In genomic region chr4:181143241-181143854, GRCh38 we compare ENCODE assay signal across 8 cellular contexts.
DNase-seq lines count a peak whose midpoint lies in the region; ATAC-seq and TF ChIP-seq lines count a peak whose summit lies in the region.

No MANE protein-coding gene starts in this region.

- CTCF ChIA-PET in Calu3 (lab: Charles Lee): interaction anchor here (0.7 to 1.3 kb wide), 2 partner anchors 278 to 385 kb away, joined by 3 to 12 read pairs; no protein-coding TSS in a partner anchor

- ATAC-seq in GM19372 (IDR thresholded peaks at IDR 0.05; ENCODE audit: low read depth, unreplicated experiment) (peak; percentile 90), HG03432 (IDR thresholded peaks at IDR 0.05; ENCODE audit: unreplicated experiment) (peak; percentile 92), natural killer cell (peak; percentile 34 to 61 (median 52))
- ATAC-seq in stimulated activated naive B cell treated with anti-CD40 and anti-IgM and Interleukin-4, amounts not matched to agents 10 μg/mL and 1 μg/mL and 100 μg/mL, for 72 hours (replicated peaks): peak; percentile 72 to 75

- H3K4me1 Mint-ChIP-seq in Calu3 (ENCODE audit: low read depth, unreplicated experiment) (no peaks in the 10 kb centered on the region), natural killer cell (no peaks in the 10 kb centered on the region)
- H3K4me1 Mint-ChIP-seq in stimulated activated naive B cell treated with anti-CD40 and anti-IgM and Interleukin-4, amounts not matched to agents 10 μg/mL and 1 μg/mL and 100 μg/mL, for 72 hours: no peaks in the 10 kb centered on the region

- H3K9me3 Mint-ChIP-seq in Calu3 (ENCODE audit: low read depth, unreplicated experiment): peaks cover 3% of the 10 kb centered on the region
- no peaks in the 10 kb centered on the region for H3K9me3 Mint-ChIP-seq in natural killer cell
- H3K9me3 Mint-ChIP-seq in stimulated activated naive B cell treated with anti-CD40 and anti-IgM and Interleukin-4, amounts not matched to agents 10 μg/mL and 1 μg/mL and 100 μg/mL, for 72 hours: no peaks in the 10 kb centered on the region

- H3K4me3 Mint-ChIP-seq in Calu3 (ENCODE audit: low read depth, unreplicated experiment) (no peak overlapping the region), natural killer cell (no peak overlapping the region)
- H3K4me3 Mint-ChIP-seq in stimulated activated naive B cell treated with anti-CD40 and anti-IgM and Interleukin-4, amounts not matched to agents 10 μg/mL and 1 μg/mL and 100 μg/mL, for 72 hours: no peak overlapping the region

- DNase-seq in Calu3 (peak; percentile 68), NCI-H748 (lab: John Stamatoyannopoulos, UW; ENCODE audit: unreplicated experiment) (peak; percentile 80), epithelial cell of proximal tubule (ENCODE audit: low read depth) (no peak), natural killer cell (peak; percentile 50)
- DNase-seq in activated CD8-positive, alpha-beta memory T cell treated with anti-CD3 and anti-CD28 coated beads, Interleukin-2, amount 50 U/mL, for 24 hours (ENCODE audit: extremely low read depth): peak; percentile 18
- peak; percentile 11 for DNase-seq in stimulated activated naive B cell treated with anti-CD40 and anti-IgM and Interleukin-4, amounts not matched to agents 10 μg/mL and 1 μg/mL and 100 μg/mL, for 72 hours

- TF ChIP-seq CTCF in Calu3 (IDR thresholded peaks at IDR 0.05; ENCODE audit: unreplicated experiment) (peak; percentile 50), epithelial cell of proximal tubule (conservative IDR thresholded peaks at IDR 0.05; ENCODE audit: low read depth, low read length) (peak; percentile 91), natural killer cell (IDR thresholded peaks at IDR 0.05) (peak; percentile 79)

- H3K27me3 Mint-ChIP-seq in Calu3 (ENCODE audit: unreplicated experiment): no peaks in the 10 kb centered on the region
- H3K27me3 Mint-ChIP-seq in natural killer cell (ENCODE audit: low read depth in 2 of 2): no peaks in the 10 kb centered on the region
- H3K27me3 Mint-ChIP-seq in stimulated activated naive B cell treated with anti-CD40 and anti-IgM and Interleukin-4, amounts not matched to agents 10 μg/mL and 1 μg/mL and 100 μg/mL, for 72 hours: no peaks in the 10 kb centered on the region

- H3K36me3 Mint-ChIP-seq in Calu3 (ENCODE audit: insufficient read depth, unreplicated experiment): no peaks in the 10 kb centered on the region
- no peaks in the 10 kb centered on the region for H3K36me3 Mint-ChIP-seq in natural killer cell
- H3K36me3 Mint-ChIP-seq in stimulated activated naive B cell treated with anti-CD40 and anti-IgM and Interleukin-4, amounts not matched to agents 10 μg/mL and 1 μg/mL and 100 μg/mL, for 72 hours: no peaks in the 10 kb centered on the region

- H3K4me3 ChIP-seq in epithelial cell of proximal tubule (ENCODE audit: low read depth, low read length): no peak overlapping the region

- H3K27ac Mint-ChIP-seq in Calu3 (ENCODE audit: unreplicated experiment): no peak overlapping the region
- no peak overlapping the region for H3K27ac Mint-ChIP-seq in natural killer cell
- no peak overlapping the region for H3K27ac Mint-ChIP-seq in stimulated activated naive B cell treated with anti-CD40 and anti-IgM and Interleukin-4, amounts not matched to agents 10 μg/mL and 1 μg/mL and 100 μg/mL, for 72 hours

- intact Hi-C loops in Calu3 (cut with micrococcal nuclease; ENCODE audit: unreplicated experiment): loop anchor here (1.0 to 10.0 kb wide), 5 partner anchors 161 to 1781 kb away; no protein-coding TSS in a partner anchor
- intact Hi-C loops in natural killer cell (cut with micrococcal nuclease): no loop called here

- no TSS peak for BruUV-seq in Calu3 (replicated peaks; lab: Mats Ljungman, UMichigan)
